ENCODE assay signal across 16 cellular contexts in genomic region chr2:208356846-208357574, GRCh38. TPM values are rescaled to one million over a fixed set of nuclear protein-coding genes. Genes with fewer than 3 reads are reported as not detected.
A peak's percentile ranks its signal among the peaks of the same experiment; 100 is the strongest.
DNase-seq lines count a peak whose midpoint lies in the region; ATAC-seq, FAIRE-seq and TF ChIP-seq lines count a peak whose summit lies in the region.
"Had no signal": no experiment of that assay in that cellular context is flagged by ENCODE, and none has a peak within 500 bp of the region (broad histone marks: within the 10 kb centered on the region; RNA-seq: fewer than 3 reads in every experiment).

No MANE protein-coding gene starts in this region.

- FAIRE-seq in H54 (lab: Jason Lieb, UNC) = peak; percentile 72
- FAIRE-seq: GM18507 had no signal

- H3K9me3 ChIP-seq in adipocyte (ENCODE audit: control insufficient read depth, low read length) (no peaks in the 10 kb centered on the region), iPS-20b (ENCODE audit: insufficient read depth, low read depth, low read length) (no peaks in the 10 kb centered on the region)

- H3K9ac ChIP-seq in adipocyte (ENCODE audit: low read length) (peak overlapping the region; percentile 27), iPS-20b (ENCODE audit: low read depth, low read length) (no peak overlapping the region)

- H3K27me3 ChIP-seq in adipocyte (replicated peaks; ENCODE audit: control insufficient read depth, insufficient read depth, low read length) (no peaks in the 10 kb centered on the region), iPS-20b (ENCODE audit: insufficient read depth, low read length) (no peaks in the 10 kb centered on the region)

- no peak for ATAC-seq in HG02938 (IDR thresholded peaks at IDR 0.05; ENCODE audit: unreplicated experiment)
- ATAC-seq: left ventricle myocardium superior had no signal

- peaks cover 50% of the 10 kb centered on the region for H3K4me1 ChIP-seq in adipocyte (ENCODE audit: control insufficient read depth, insufficient read depth, low read length)
- peaks cover 5% of the 10 kb centered on the region; the same call in 1 of the 2 replicates for H3K4me1 ChIP-seq in iPS-20b (ENCODE audit: insufficient read depth, low read length)

- DNase-seq in AG08395 (ENCODE audit: low spot score) = peak; percentile 10
- no peak for DNase-seq in H54 (ENCODE audit: insufficient read length, low spot score)
- peak; percentile 23 for DNase-seq in adipocyte (ENCODE audit: low read depth)
- DNase-seq in SK-N-DZ (ENCODE audit: low spot score) = no peak
- no peak for DNase-seq in epidermal melanocyte (ENCODE audit: insufficient read length, low spot score)
- DNase-seq in stimulated activated CD4-positive, alpha-beta T cell treated with anti-CD3 and anti-CD28 coated beads, Interleukin-12 subunit alpha, Interleukin-12 subunit beta, amount 100 ng/mL, for 4 hours = no peak
- DNase-seq: activated CD8-positive, alpha-beta memory T cell treated with anti-CD3 and anti-CD28 coated beads, Interleukin-2, amount 50 U/mL, for 48 hours; AML-193; anterior cingulate cortex; effector CD4-positive, alpha-beta T cell; left ventricle myocardium superior; Right ventricle myocardium superior; stimulated activated CD4-positive, alpha-beta T cell treated with anti-CD3 and anti-CD28 coated beads, Interleukin-15, amount 100 ng/mL, for 24 hours had no signal

- H3K36me3 ChIP-seq in adipocyte (ENCODE audit: control insufficient read depth, insufficient read depth, low read length, severe bottlenecking) = peaks cover 38% of the 10 kb centered on the region
- H3K36me3 ChIP-seq in iPS-20b (ENCODE audit: insufficient read depth, low read depth, low read length) = peaks cover 57% of the 10 kb centered on the region

- no peak overlapping the region for H3K4me3 ChIP-seq in adipocyte (ENCODE audit: low read length)
- no peak overlapping the region for H3K4me3 ChIP-seq in iPS-20b (ENCODE audit: low read length)

- no peak for TF ChIP-seq POLR2A in H54 (IDR thresholded peaks at IDR 0.05; ENCODE audit: low read depth, low read length)

- H3K27ac ChIP-seq in iPS-20b (ENCODE audit: low read length) = peak overlapping the region; percentile 33

RNA-seq across cellular contexts. Expression of gene PTH2R, which starts 49.6 kb away (rescaled TPM):
- not detected in 2 replicates for polyA plus RNA-seq in SK-N-DZ (2014; cell fraction: cytosol; rRNA removed)
- not detected in 2 replicates for polyA plus RNA-seq in SK-N-DZ (2014; cell fraction: nucleus; rRNA removed)

Comparison
In these comparisons a context has a peak if more than half of its experiments do, and no peak if none do; other contexts are left out.
1. DNase-seq: peak in AG08395 (single experiment) and adipocyte (single experiment); none in H54 (single experiment), SK-N-DZ (single experiment), epidermal melanocyte (single experiment) and stimulated activated CD4-positive, alpha-beta T cell treated with anti-CD3 and anti-CD28 coated beads, Interleukin-12 subunit alpha, Interleukin-12 subunit beta, amount 100 ng/mL, for 4 hours (single experiment).